In the genomic region with DNA sequence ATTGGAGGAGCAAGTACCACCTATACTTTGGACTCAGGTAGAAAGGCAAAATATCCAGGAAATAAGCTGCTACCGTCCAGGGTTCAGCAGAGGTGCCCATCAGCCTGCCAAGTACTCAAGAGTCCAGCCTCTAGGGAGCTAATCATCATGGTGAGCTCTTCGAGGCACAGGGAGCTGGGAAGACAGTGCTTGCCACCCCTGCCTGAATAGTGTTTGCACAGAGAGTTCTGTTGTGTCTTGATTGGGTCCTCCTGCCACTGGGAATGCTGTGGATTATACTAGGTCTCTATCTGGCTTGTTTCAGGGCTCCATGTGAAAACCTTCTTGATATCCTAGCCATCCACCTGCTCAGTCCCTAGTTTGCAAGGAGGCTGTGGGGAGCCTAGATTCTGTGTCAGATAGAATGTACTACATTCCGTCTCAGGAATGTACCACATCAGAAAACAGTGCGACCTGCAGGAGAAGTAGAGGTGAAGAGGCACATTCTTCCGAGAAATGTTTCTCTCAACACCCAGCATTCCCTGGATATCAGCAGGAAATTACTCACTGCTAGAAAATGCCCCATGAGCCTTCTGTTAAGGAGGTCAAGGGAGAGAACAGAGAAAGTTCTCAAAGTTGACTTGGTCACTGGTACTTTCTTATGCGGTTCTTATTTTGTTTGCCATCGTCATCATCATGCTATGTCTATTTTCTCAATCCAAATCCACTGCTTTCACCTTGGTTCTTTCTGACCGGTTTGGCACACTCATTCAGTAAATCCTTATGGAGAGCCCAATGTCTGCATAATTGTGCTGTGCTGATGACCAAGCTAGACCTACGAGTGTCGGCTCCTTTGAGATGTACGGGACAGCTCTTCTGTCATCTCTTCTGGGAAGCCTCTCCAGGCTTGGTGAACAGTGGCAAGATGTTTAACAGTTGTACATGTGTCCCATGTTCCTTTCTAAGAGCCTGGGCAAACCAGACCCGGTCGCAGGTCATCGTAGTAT, we compare ENCODE assay signal across 8 cellular contexts. TPM values are rescaled to one million over a fixed set of nuclear protein-coding genes. Genes with fewer than 3 reads are reported as not detected.
DNase-seq lines count a peak whose midpoint lies in the region; ATAC-seq and TF ChIP-seq lines count a peak whose summit lies in the region.

No MANE protein-coding gene starts in this region.

- H3K27me3 ChIP-seq in esophagus muscularis mucosa: no peaks in the 10 kb centered on the region
- H3K27me3 ChIP-seq in psoas muscle (ENCODE audit: insufficient read depth in 3 of 3, low read length in 2 of 3): no peaks in the 10 kb centered on the region
- no peaks in the 10 kb centered on the region for H3K27me3 ChIP-seq in SJCRH30

- peak; percentile 14 for DNase-seq in NCI-H460 (ENCODE audit: extremely low read depth, low read depth)
- no peak for DNase-seq in esophagus muscularis mucosa (ENCODE audit: extremely low spot score)
- DNase-seq in psoas muscle: no peak
- DNase-seq in HuH-7 (ENCODE audit: low spot score): no peak
- DNase-seq in SJCRH30: no peak

- H3K9me3 ChIP-seq in esophagus muscularis mucosa: no peaks in the 10 kb centered on the region
- H3K9me3 ChIP-seq in psoas muscle: no peaks in the 10 kb centered on the region
- H3K9me3 ChIP-seq in SJCRH30 (replicated peaks): 0 out of 2 replicates have a peak, but pooled peaks cover 4% of the 10 kb centered on the region

- TF ChIP-seq CTCF in esophagus muscularis mucosa (IDR thresholded peaks at IDR 0.05) (no peak), psoas muscle (IDR thresholded peaks at IDR 0.05) (no peak)

- H3K4me3 ChIP-seq in GM08714 (ENCODE audit: low read length) (peak overlapping the region; percentile 30; the same call in 1 of the 2 replicates), esophagus muscularis mucosa (no peak overlapping the region), psoas muscle (no peak overlapping the region), SJCRH30 (no peak overlapping the region)

- TF ChIP-seq POLR2A in esophagus muscularis mucosa (IDR thresholded peaks at IDR 0.05; ENCODE audit: low read depth): no peak

- ATAC-seq in psoas muscle (peak; percentile 44 to 70 (median 60)), HG03139 (IDR thresholded peaks at IDR 0.05; ENCODE audit: unreplicated experiment) (no peak), GM19467 (IDR thresholded peaks at IDR 0.05; ENCODE audit: unreplicated experiment) (no peak)

- H3K27ac ChIP-seq in esophagus muscularis mucosa (replicated peaks in 1 of 4): peak overlapping the region; percentile 45 to 70 (median 58)
- H3K27ac ChIP-seq in psoas muscle: peak overlapping the region; percentile 56
- H3K27ac ChIP-seq in SJCRH30: no peak overlapping the region

- H3K36me3 ChIP-seq in esophagus muscularis mucosa: no peaks in the 10 kb centered on the region
- H3K36me3 ChIP-seq in psoas muscle (ENCODE audit: insufficient read depth in 1 of 2, low read depth in 1 of 2): no peaks in the 10 kb centered on the region
- H3K36me3 ChIP-seq in SJCRH30: peaks cover 7% of the 10 kb centered on the region

- intact Hi-C loops in esophagus muscularis mucosa (cut with DNase I) (no loop called here), psoas muscle (cut with DNase I) (no loop called here)

- H3K4me1 ChIP-seq in esophagus muscularis mucosa (peaks cover 44 to 86% (median 71%) of the 10 kb centered on the region in 4 donors), psoas muscle (peaks cover 53% of the 10 kb centered on the region), SJCRH30 (peaks cover 8% of the 10 kb centered on the region; the same call in 1 of the 2 replicates)

- 74% methylated on average over 13 of the region's 14 CpGs for WGBS in esophagus muscularis mucosa
- 70 to 74% (median 74%) methylated on average over 14 of the region's 14 CpGs for WGBS in psoas muscle, 3 donors

- peak; percentile 21 for TF ChIP-seq EP300 in esophagus muscularis mucosa (IDR thresholded peaks at IDR 0.05)

RNA-seq across cellular contexts. Expression of a gene that starts 30.7 kb away (rescaled TPM):
- 24.6 and 26.5 TPM in 2 replicates for total RNA-seq in NCI-H460 (2014; rRNA removed; shearing (Covaris generic))
- 22.5 and 23.1 TPM in 2 replicates for polyA plus RNA-seq in NCI-H460 (2014; cell fraction: nucleus; rRNA removed)
- 10 to 100 TPM; 21.2 to 49.0 (median 41.0) TPM for total RNA-seq in esophagus muscularis mucosa
- total RNA-seq in psoas muscle: 100 to 1,000 TPM in 1 of 4 donors, 10 to 100 TPM in 3; 29.7 to 112 (median 56.3) TPM
- 100 to 1,000 TPM in 1 of 3 donors, 10 to 100 TPM in 2; 28.7 to 107 (median 46.1) TPM for polyA plus RNA-seq in psoas muscle
- total RNA-seq in SJCRH30 (2014; rRNA removed; shearing (Covaris generic)): 64.3 and 72.3 TPM in 2 replicates

Comparison
In these comparisons a context has a peak if more than half of its experiments do, and no peak if none do; other contexts are left out.
1. ATAC-seq: peak in psoas muscle (4 of 4); none in HG03139 (single experiment) and GM19467 (single experiment).